Comparison of ENCODE assay signal across 1 cellular context in genomic region chr19:11203194-11204075, GRCh38.
TF ChIP-seq lines count a peak whose summit lies in the region.

No MANE protein-coding gene starts in this region.

TF ChIP-seq in GM23338, 12 proteins besides CTCF, POLR2A, EP300 and RAD21 (continued from another document):
- TF ChIP-seq ZNF462 (CRISPR knock-in tag; IDR thresholded peaks at IDR 0.05), result no peak
